Comparison of ENCODE assay signal across 8 cellular contexts in the genomic region with DNA sequence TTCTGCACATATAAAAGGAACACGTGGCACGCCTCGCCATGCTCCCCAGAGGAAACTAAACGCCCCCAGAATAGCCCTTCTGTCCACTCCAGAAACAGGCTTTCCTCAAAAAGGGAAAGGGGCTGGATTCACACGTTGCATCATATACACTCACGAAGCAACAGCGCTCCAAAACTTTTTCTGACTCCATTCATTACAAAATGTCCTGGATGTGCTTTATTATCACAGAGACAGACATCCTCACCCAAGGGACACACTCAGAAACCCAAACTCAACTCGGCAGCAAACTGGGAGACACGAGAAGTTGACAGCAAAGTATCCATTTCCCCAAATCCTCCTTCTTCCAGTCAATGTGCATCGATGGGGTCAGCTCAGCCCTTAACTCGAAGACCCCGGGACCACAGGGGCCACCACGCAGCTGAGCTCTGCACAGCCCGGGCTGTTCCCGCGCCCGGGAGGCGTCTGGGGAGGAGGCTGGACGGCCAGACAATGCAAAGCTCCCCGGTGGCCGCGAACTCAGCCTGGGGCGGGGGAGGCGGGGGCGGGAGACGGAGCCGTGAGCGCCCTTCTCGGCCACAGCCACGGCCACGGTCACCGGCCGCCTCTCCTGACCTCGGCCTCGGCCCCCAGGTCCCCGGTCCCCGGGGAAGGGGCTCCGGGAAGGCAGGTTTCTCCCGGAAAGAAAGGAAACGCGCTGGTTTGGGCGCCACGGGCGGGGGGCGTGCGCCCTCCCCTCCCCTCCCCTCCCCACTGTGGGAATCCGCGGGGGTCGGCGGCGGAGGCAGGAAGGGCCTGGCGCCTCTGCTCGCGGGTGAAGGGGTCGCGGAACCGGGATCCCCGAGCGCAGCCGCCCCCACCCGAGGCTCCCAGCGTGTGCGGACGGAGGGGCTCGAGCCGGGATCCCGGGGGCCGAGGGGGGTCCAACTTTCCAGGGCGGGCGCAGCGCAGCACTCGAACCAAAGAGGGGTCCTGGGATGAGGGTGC. TPM values are rescaled to one million over a fixed set of nuclear protein-coding genes. Genes with fewer than 3 reads are reported as not detected.
DNase-seq lines count a peak whose midpoint lies in the region; ATAC-seq and TF ChIP-seq lines count a peak whose summit lies in the region.

No MANE protein-coding gene starts in this region.

- H3K36me3 ChIP-seq in iPS-20b (ENCODE audit: insufficient read depth, low read depth, low read length) (no peaks in the 10 kb centered on the region), stomach (no peaks in the 10 kb centered on the region)

- H3K27me3 ChIP-seq in iPS-20b (ENCODE audit: insufficient read depth, low read length) (no peaks in the 10 kb centered on the region; the same call in 1 of the 2 replicates), stomach (peaks cover 0 to 24% (median 12%) of the 10 kb centered on the region in 3 donors)

- ATAC-seq in activated CD8-positive, alpha-beta memory T cell treated with anti-CD3 and anti-CD28 coated beads, Interleukin-2, amount 10 ng/mL, durations not matched to agents 7 days and 5 days: no peak
- ATAC-seq in HG02610 (IDR thresholded peaks at IDR 0.05; ENCODE audit: unreplicated experiment): no peak
- ATAC-seq in GM21515 (IDR thresholded peaks at IDR 0.05; ENCODE audit: unreplicated experiment): no peak

- no peak for TF ChIP-seq CTCF in stomach (IDR thresholded peaks at IDR 0.05)

- TF ChIP-seq EP300 in stomach (IDR thresholded peaks at IDR 0.05): no peak

- H3K4me1 ChIP-seq in iPS-20b (ENCODE audit: insufficient read depth, low read length): peaks cover 29% of the 10 kb centered on the region
- H3K4me1 ChIP-seq in stomach: peaks cover 20 to 54% (median 36%) of the 10 kb centered on the region in 4 donors

- TF ChIP-seq POLR2A in stomach (IDR thresholded peaks at IDR 0.05): no peak

- no peak for DNase-seq in activated CD8-positive, alpha-beta memory T cell treated with anti-CD3 and anti-CD28 coated beads, Interleukin-2, amount 10 ng/mL, durations not matched to agents 7 days and 5 days
- no peak for DNase-seq in activated CD8-positive, alpha-beta memory T cell treated with anti-CD3 and anti-CD28 coated beads, Interleukin-2, amount 50 U/mL, for 4 hours
- no peak for DNase-seq in activated naive CD8-positive, alpha-beta T cell treated with anti-CD3 and anti-CD28 coated beads for 36 hours
- peak; percentile 32 for DNase-seq in stomach
- no peak for DNase-seq in NCI-H1092 (lab: John Stamatoyannopoulos, UW)

- 4 to 13% (median 4%) methylated on average over 34 to 70 of the region's 72 CpGs for WGBS in stomach, 5 donors

- no peak overlapping the region for H3K27ac Mint-ChIP-seq in activated CD8-positive, alpha-beta memory T cell treated with anti-CD3 and anti-CD28 coated beads, Interleukin-2, amount 10 ng/mL, durations not matched to agents 7 days and 5 days
- no peak overlapping the region for H3K27ac Mint-ChIP-seq in activated naive CD8-positive, alpha-beta T cell treated with anti-CD3 and anti-CD28 coated beads for 36 hours

- no peaks in the 10 kb centered on the region for H3K36me3 Mint-ChIP-seq in activated CD8-positive, alpha-beta memory T cell treated with anti-CD3 and anti-CD28 coated beads, Interleukin-2, amount 10 ng/mL, durations not matched to agents 7 days and 5 days
- H3K36me3 Mint-ChIP-seq in activated naive CD8-positive, alpha-beta T cell treated with anti-CD3 and anti-CD28 coated beads for 36 hours: no peaks in the 10 kb centered on the region

- intact Hi-C loops in stomach (cut with DNase I; ENCODE audit: low total_unique reads): no loop called here

- peaks cover 9% of the 10 kb centered on the region for H3K4me1 Mint-ChIP-seq in activated CD8-positive, alpha-beta memory T cell treated with anti-CD3 and anti-CD28 coated beads, Interleukin-2, amount 10 ng/mL, durations not matched to agents 7 days and 5 days
- H3K4me1 Mint-ChIP-seq in activated naive CD8-positive, alpha-beta T cell treated with anti-CD3 and anti-CD28 coated beads for 36 hours: peaks cover 12% of the 10 kb centered on the region

- H3K4me3 ChIP-seq in iPS-20b (ENCODE audit: low read length) (peak overlapping the region; percentile 91), stomach (peak overlapping the region; percentile 75 to 90 (median 81))

- peaks cover 39% of the 10 kb centered on the region for H3K27me3 Mint-ChIP-seq in activated CD8-positive, alpha-beta memory T cell treated with anti-CD3 and anti-CD28 coated beads, Interleukin-2, amount 10 ng/mL, durations not matched to agents 7 days and 5 days
- H3K27me3 Mint-ChIP-seq in activated naive CD8-positive, alpha-beta T cell treated with anti-CD3 and anti-CD28 coated beads for 36 hours: peaks cover 44% of the 10 kb centered on the region

- CTCF ChIA-PET in activated CD8-positive, alpha-beta memory T cell treated with anti-CD3 and anti-CD28 coated beads, Interleukin-2, amount 10 ng/mL, durations not matched to agents 7 days and 5 days (lab: Charles Lee): interaction anchor here (2.8 to 5.4 kb wide), 4 partner anchors 18 to 197 kb away, joined by 28 to 56 read pairs (median 45); partner anchors contain the start of genes GLOD4, MRM3 and TIMM22

- H3K4me3 Mint-ChIP-seq in activated CD8-positive, alpha-beta memory T cell treated with anti-CD3 and anti-CD28 coated beads, Interleukin-2, amount 10 ng/mL, durations not matched to agents 7 days and 5 days: peak overlapping the region; percentile 17
- peak overlapping the region; percentile 60 for H3K4me3 Mint-ChIP-seq in activated naive CD8-positive, alpha-beta T cell treated with anti-CD3 and anti-CD28 coated beads for 36 hours

- no peaks in the 10 kb centered on the region for H3K9me3 ChIP-seq in iPS-20b (ENCODE audit: insufficient read depth, low read depth, low read length)
- H3K9me3 ChIP-seq in stomach: no peaks in the 10 kb centered on the region

- no peaks in the 10 kb centered on the region for H3K9me3 Mint-ChIP-seq in activated CD8-positive, alpha-beta memory T cell treated with anti-CD3 and anti-CD28 coated beads, Interleukin-2, amount 10 ng/mL, durations not matched to agents 7 days and 5 days (ENCODE audit: low read depth)
- H3K9me3 Mint-ChIP-seq in activated naive CD8-positive, alpha-beta T cell treated with anti-CD3 and anti-CD28 coated beads for 36 hours: no peaks in the 10 kb centered on the region

- no peak overlapping the region for H3K27ac ChIP-seq in iPS-20b (ENCODE audit: low read length)
- H3K27ac ChIP-seq in stomach: peak overlapping the region; percentile 6 to 95 (median 81)

- H3K9ac ChIP-seq in iPS-20b (ENCODE audit: low read depth, low read length): peak overlapping the region; percentile 94

RNA-seq across cellular contexts. Expression of gene NXN, which starts 1.2 kb away (rescaled TPM):
- under 1 TPM; 0.14 to 0.70 TPM for total RNA-seq in activated CD8-positive, alpha-beta memory T cell treated with anti-CD3 and anti-CD28 coated beads, Interleukin-2, amount 10 ng/mL, durations not matched to agents 7 days and 5 days
- total RNA-seq in activated naive CD8-positive, alpha-beta T cell treated with anti-CD3 and anti-CD28 coated beads for 36 hours: under 1 TPM; 0.48 to 0.49 TPM
- total RNA-seq in stomach: 10 to 100 TPM; 21.0 to 47.8 (median 26.9) TPM
- polyA plus RNA-seq in stomach: 10 to 100 TPM; 17.9 to 33.8 (median 23.2) TPM

RNA-seq across cellular contexts. Expression of gene TIMM22, which starts 18.5 kb away (rescaled TPM):
- total RNA-seq in activated CD8-positive, alpha-beta memory T cell treated with anti-CD3 and anti-CD28 coated beads, Interleukin-2, amount 10 ng/mL, durations not matched to agents 7 days and 5 days: 10 to 100 TPM in 1 of 2 experiments, 1 to 10 TPM in 1; 9.7 to 12.5 TPM
- total RNA-seq in activated naive CD8-positive, alpha-beta T cell treated with anti-CD3 and anti-CD28 coated beads for 36 hours: 10 to 100 TPM; 15.4 to 16.9 TPM
- total RNA-seq in stomach: 10 to 100 TPM in 2 of 5 donors, 1 to 10 TPM in 2, under 1 TPM in 1; 0.29 to 22.6 (median 8.9) TPM
- 1 to 10 TPM; 7.3 to 9.5 (median 8.6) TPM for polyA plus RNA-seq in stomach

Comparison
In these comparisons a context has a peak if more than half of its experiments do, and no peak if none do; other contexts are left out.
1. RNA of gene NXN, which starts 1.2 kb away (total RNA-seq): 21.0 to 47.8 TPM in stomach; 0.14 to 0.70 TPM in activated CD8-positive, alpha-beta memory T cell treated with anti-CD3 and anti-CD28 coated beads, Interleukin-2, amount 10 ng/mL, durations not matched to agents 7 days and 5 days and 0.48 to 0.49 TPM in activated naive CD8-positive, alpha-beta T cell treated with anti-CD3 and anti-CD28 coated beads for 36 hours; every median in the first group is over 10 times any median in the second.